In the genomic region with DNA sequence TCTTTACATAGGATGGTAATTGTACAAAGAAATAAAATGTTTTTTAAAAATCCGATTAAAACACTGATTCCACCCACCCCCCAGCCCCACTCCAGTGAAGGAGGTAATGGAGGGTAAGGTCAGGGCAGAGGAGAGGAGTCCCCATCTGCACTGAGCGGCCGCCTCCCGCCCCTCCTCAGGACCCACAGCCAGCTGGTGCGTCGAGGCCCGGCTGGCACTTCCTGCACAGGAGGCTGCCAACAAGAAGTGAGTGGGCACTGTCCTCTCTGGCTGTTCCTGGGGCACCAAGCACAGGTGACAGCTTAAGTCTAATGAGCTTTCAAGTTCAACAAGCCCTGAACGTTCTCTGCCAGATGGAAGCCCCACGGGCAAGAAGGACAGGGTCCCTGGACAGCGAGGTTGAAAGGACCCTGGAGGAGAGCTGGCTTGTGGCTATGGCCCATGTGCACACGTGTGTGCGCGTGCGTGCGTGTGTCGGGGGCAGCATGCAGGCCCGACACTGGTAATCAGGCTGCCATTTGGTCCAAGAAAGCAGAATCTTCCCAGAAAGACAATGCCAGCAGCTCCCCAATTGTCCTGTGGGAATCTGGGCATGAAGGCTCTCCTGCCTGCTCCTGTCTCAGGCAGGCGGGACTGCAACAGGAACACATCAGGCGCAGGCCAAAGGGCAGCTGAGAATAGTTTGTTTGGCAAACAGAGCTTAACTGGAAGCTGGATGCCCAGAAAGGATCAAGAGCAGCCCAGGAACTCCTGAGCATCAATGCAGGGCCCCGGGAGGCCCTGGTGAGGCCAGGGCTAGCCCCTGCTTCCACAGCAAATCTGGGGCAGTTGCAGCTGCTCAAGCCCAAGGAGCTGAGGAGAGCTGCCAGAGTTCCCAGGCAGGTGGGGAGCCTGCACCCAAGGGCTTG, we compare ENCODE assay signal across 11 cellular contexts. TPM values are rescaled to one million over a fixed set of nuclear protein-coding genes. Genes with fewer than 3 reads are reported as not detected.
DNase-seq lines count a peak whose midpoint lies in the region; ATAC-seq and TF ChIP-seq lines count a peak whose summit lies in the region.
"Had no signal": no experiment of that assay in that cellular context is flagged by ENCODE, and none has a peak within 500 bp of the region (broad histone marks: within the 10 kb centered on the region; RNA-seq: fewer than 3 reads in every experiment).

No MANE protein-coding gene starts in this region.

- H3K4me3 ChIP-seq in right atrium auricular region, result no peak overlapping the region

- intact Hi-C loops in cardiac septum (cut with DNase I), result no loop called here
- intact Hi-C loops in sciatic nerve (cut with DNase I), result no loop called here

- peak overlapping the region; percentile 85 to 87 for H3K27ac ChIP-seq in right atrium auricular region

- DNase-seq in right atrium auricular region (ENCODE audit: low spot score) (no peak), cardiac septum (ENCODE audit: low spot score) (no peak), hepatic stellate cell (ENCODE audit: low spot score) (peak; percentile 59), sciatic nerve (ENCODE audit: low spot score) (peak; percentile 55), NCI-H2107 (lab: John Stamatoyannopoulos, UW) (no peak), ureter (ENCODE audit: low spot score) (no peak), NCI-H69 (lab: John Stamatoyannopoulos, UW) (no peak)
- DNase-seq in activated effector memory CD4-positive, alpha-beta T cell treated with anti-CD3 and anti-CD28 coated beads, Interleukin-2, amount 50 U/mL, for 16 hours, result no peak
- DNase-seq: DMS53, NCI-H526 had no signal

- peaks cover 46% of the 10 kb centered on the region for H3K36me3 ChIP-seq in right atrium auricular region

- H3K4me1 ChIP-seq in right atrium auricular region, result peaks cover 0 to 77% of the 10 kb centered on the region in 2 donors

- ATAC-seq in sciatic nerve, result no peak
- ATAC-seq: activated CD4-positive, CD25-positive, alpha-beta regulatory T cell treated with anti-CD3 and anti-CD28 coated beads, Interleukin-2, amount 50 U/mL, for 24 hours had no signal

- H3K27me3 ChIP-seq in right atrium auricular region, result no peaks in the 10 kb centered on the region

- no peak for TF ChIP-seq CTCF in right atrium auricular region (IDR thresholded peaks at IDR 0.05)

- no peaks in the 10 kb centered on the region for H3K9me3 ChIP-seq in right atrium auricular region

RNA-seq across cellular contexts. Expression of a gene that starts 15.1 kb away (rescaled TPM):
- total RNA-seq in right atrium auricular region (under 1 TPM; 0.52 to 0.63 TPM), cardiac septum (0.27 TPM), sciatic nerve (0.45 TPM), ureter (2.5 TPM)

RNA-seq across cellular contexts. Expression of a gene that starts 46.6 kb away (rescaled TPM):
- total RNA-seq in right atrium auricular region, result 10 to 100 TPM; 16.8 to 34.2 TPM
- total RNA-seq in cardiac septum, result 60.0 TPM
- 124 TPM for total RNA-seq in sciatic nerve
- 125 TPM for total RNA-seq in ureter

Comparison
In these comparisons a context has a peak if more than half of its experiments do, and no peak if none do; other contexts are left out.
1. DNase-seq: peak in hepatic stellate cell (single experiment) and sciatic nerve (single experiment); none in right atrium auricular region (single experiment), cardiac septum (single experiment), NCI-H2107 (single experiment), ureter (single experiment), activated effector memory CD4-positive, alpha-beta T cell treated with anti-CD3 and anti-CD28 coated beads, Interleukin-2, amount 50 U/mL, for 16 hours (single experiment) and NCI-H69 (single experiment).